1 cellular context compared by ENCODE assay signal in genomic region chr18:68114989-68115388, GRCh38.
A peak's percentile ranks its signal among the peaks of the same experiment; 100 is the strongest.
TF ChIP-seq lines count a peak whose summit lies in the region.

No MANE protein-coding gene starts in this region.

TF ChIP-seq in Ishikawa, 13 proteins besides CTCF, POLR2A, EP300 and RAD21 (continued from another document):
- TF ChIP-seq, protein P1, sequence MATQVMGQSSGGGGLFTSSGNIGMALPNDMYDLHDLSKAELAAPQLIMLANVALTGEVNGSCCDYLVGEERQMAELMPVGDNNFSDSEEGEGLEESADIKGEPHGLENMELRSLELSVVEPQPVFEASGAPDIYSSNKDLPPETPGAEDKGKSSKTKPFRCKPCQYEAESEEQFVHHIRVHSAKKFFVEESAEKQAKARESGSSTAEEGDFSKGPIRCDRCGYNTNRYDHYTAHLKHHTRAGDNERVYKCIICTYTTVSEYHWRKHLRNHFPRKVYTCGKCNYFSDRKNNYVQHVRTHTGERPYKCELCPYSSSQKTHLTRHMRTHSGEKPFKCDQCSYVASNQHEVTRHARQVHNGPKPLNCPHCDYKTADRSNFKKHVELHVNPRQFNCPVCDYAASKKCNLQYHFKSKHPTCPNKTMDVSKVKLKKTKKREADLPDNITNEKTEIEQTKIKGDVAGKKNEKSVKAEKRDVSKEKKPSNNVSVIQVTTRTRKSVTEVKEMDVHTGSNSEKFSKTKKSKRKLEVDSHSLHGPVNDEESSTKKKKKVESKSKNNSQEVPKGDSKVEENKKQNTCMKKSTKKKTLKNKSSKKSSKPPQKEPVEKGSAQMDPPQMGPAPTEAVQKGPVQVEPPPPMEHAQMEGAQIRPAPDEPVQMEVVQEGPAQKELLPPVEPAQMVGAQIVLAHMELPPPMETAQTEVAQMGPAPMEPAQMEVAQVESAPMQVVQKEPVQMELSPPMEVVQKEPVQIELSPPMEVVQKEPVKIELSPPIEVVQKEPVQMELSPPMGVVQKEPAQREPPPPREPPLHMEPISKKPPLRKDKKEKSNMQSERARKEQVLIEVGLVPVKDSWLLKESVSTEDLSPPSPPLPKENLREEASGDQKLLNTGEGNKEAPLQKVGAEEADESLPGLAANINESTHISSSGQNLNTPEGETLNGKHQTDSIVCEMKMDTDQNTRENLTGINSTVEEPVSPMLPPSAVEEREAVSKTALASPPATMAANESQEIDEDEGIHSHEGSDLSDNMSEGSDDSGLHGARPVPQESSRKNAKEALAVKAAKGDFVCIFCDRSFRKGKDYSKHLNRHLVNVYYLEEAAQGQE (IDR thresholded peaks at IDR 0.05; ENCODE audit: low read depth): no peak
- peak; percentile 20; the same call in 1 of the 2 replicates for TF ChIP-seq CEBPB (IDR thresholded peaks at IDR 0.05)
- no peak for TF ChIP-seq NFIC (IDR thresholded peaks at IDR 0.05)
- no peak for TF ChIP-seq EGR1 (IDR thresholded peaks at IDR 0.05)
- TF ChIP-seq, protein P2, sequence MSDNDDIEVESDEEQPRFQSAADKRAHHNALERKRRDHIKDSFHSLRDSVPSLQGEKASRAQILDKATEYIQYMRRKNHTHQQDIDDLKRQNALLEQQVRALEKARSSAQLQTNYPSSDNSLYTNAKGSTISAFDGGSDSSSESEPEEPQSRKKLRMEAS (IDR thresholded peaks at IDR 0.05): no peak
TF ChIP-seq in Ishikawa: peak in this region for 1.
